Comparison of ENCODE assay signal across 8 cellular contexts in genomic region chr19:16197622-16198362, GRCh38. TPM values are rescaled to one million over a fixed set of nuclear protein-coding genes. Genes with fewer than 3 reads are reported as not detected.
A peak's percentile ranks its signal among the peaks of the same experiment; 100 is the strongest.
DNase-seq lines count a peak whose midpoint lies in the region; ATAC-seq and TF ChIP-seq lines count a peak whose summit lies in the region.

AP1M1 (plus strand) TSS chr19:16197911; CDS start chr19:16198027, 116 bp downstream.

- TF ChIP-seq POLR2A in GM19193 (IDR thresholded peaks at IDR 0.05; ENCODE audit: extremely low read depth, insufficient read depth, insufficient read length): peak; percentile 82

- TF ChIP-seq CTCF in choroid plexus epithelial cell (conservative IDR thresholded peaks at IDR 0.05; ENCODE audit: low read depth, low read length): no peak

- peak; percentile 86 for ATAC-seq in HG03439 (IDR thresholded peaks at IDR 0.05; ENCODE audit: unreplicated experiment)
- ATAC-seq in activated CD4-positive, alpha-beta T cell treated with anti-CD3 and anti-CD28 coated beads for 36 hours: peak; percentile 95

- intact Hi-C loops in activated CD4-positive, alpha-beta T cell treated with anti-CD3 and anti-CD28 coated beads for 36 hours (cut with DNase I, micrococcal nuclease): loop anchor here (1.0 to 5.0 kb wide), 11 partner anchors 12 to 1072 kb away; partner anchors contain the start of genes FAM32A (in 2 of the 2), C19orf44 (in 1 of the 2), CALR3 (in 1 of the 2) and CHERP (in 1 of the 2)

- DNase-seq in AML-193 (lab: John Stamatoyannopoulos, UW) (peak; percentile 93 to 94), NCI-H510A treated with DMSO at 0.1 percent for 48 hours (lab: John Stamatoyannopoulos, UW) (peak; percentile 95), choroid plexus epithelial cell (ENCODE audit: low read depth) (peak; percentile 97), kidney tubule cell (ENCODE audit: low spot score) (peak; percentile 98)
- peak; percentile 99 for DNase-seq in activated CD4-positive, alpha-beta T cell treated with anti-CD3 and anti-CD28 coated beads for 36 hours
- DNase-seq in stimulated activated CD4-positive, alpha-beta T cell treated with anti-CD3 and anti-CD28 coated beads, Interleukin-1b, Interleukin-23, amount 100 ng/mL, for 24 hours (ENCODE audit: low read depth in 4 of 4, low spot score in 1 of 4): peak; percentile 92 to 99 (median 96)

- no peaks in the 10 kb centered on the region for H3K9me3 Mint-ChIP-seq in activated CD4-positive, alpha-beta T cell treated with anti-CD3 and anti-CD28 coated beads for 36 hours (ENCODE audit: low read depth)

- peak within 1 kb of the TSS; percentile 99 for H3K4me3 ChIP-seq in choroid plexus epithelial cell (ENCODE audit: low read depth, low read length)

- CTCF ChIA-PET in activated CD4-positive, alpha-beta T cell treated with anti-CD3 and anti-CD28 coated beads for 36 hours (lab: Charles Lee): interaction anchor here (0.9 to 1.3 kb wide), 4 partner anchors 10 to 189 kb away, joined by 3 to 15 read pairs (median 4); partner anchors contain the start of gene FAM32A

- peak within 1 kb of the TSS; percentile 83 for H3K4me3 Mint-ChIP-seq in activated CD4-positive, alpha-beta T cell treated with anti-CD3 and anti-CD28 coated beads for 36 hours

- peaks cover 6% of the 10 kb centered on the region for H3K36me3 Mint-ChIP-seq in activated CD4-positive, alpha-beta T cell treated with anti-CD3 and anti-CD28 coated beads for 36 hours (ENCODE audit: low read depth)

- peaks cover 33% of the 10 kb centered on the region for H3K4me1 Mint-ChIP-seq in activated CD4-positive, alpha-beta T cell treated with anti-CD3 and anti-CD28 coated beads for 36 hours

- POLR2A ChIA-PET in activated CD4-positive, alpha-beta T cell treated with anti-CD3 and anti-CD28 coated beads for 36 hours (lab: Charles Lee): interaction anchor here (0.5 to 1.5 kb wide), 8 partner anchors 12 to 985 kb away, joined by 3 to 19 read pairs (median 3); partner anchors contain the start of genes FAM32A and RAB8A

- H3K27me3 Mint-ChIP-seq in activated CD4-positive, alpha-beta T cell treated with anti-CD3 and anti-CD28 coated beads for 36 hours: no peaks in the 10 kb centered on the region

- peak within 1 kb of the TSS; percentile 96 for H3K27ac Mint-ChIP-seq in activated CD4-positive, alpha-beta T cell treated with anti-CD3 and anti-CD28 coated beads for 36 hours

RNA-seq across cellular contexts. Expression of gene AP1M1, which starts in this region (rescaled TPM):
- 10 to 100 TPM; 61.8 to 92.0 TPM for total RNA-seq in activated CD4-positive, alpha-beta T cell treated with anti-CD3 and anti-CD28 coated beads for 36 hours

Comparison
In these comparisons a context has a peak if more than half of its experiments do, and no peak if none do; other contexts are left out.
1. Peak in every context shown above with its lines: DNase-seq, ATAC-seq and H3K4me3 ChIP-seq.